Comparison of ENCODE assay signal across 8 cellular contexts in the genomic region with DNA sequence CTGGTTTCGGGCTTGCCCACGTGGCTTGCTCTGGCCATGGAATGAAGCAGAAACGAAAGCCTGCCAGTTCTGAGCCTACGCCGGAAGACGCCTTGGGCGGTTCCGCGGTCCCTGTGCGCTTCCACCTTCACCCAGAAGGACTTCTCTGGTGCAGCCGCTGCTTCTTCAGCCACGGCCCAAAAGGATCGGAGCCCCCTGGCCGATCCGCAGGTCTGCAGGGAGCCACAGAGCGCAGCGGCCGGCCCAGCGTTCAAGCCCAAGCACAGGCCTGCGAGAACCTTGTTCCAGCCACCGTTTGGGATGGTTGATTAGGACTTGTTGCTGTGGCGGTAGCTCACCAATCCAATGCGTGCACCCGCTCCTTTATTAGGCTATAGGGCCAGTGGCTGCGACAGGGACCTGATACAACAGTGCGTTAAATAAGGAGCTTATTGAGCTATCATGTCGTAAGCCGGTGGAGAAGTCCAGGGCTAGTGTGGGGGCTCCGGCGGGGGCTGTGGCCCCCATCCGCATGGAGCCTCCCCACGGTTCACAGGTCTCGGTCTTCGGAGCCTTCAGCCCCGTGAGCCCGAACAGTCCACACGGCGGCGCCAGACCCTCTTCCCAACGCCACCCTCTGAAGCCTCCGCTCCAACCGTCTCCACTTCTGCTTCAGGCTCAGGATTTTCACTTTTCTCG. TPM values are rescaled to one million over a fixed set of nuclear protein-coding genes. Genes with fewer than 3 reads are reported as not detected.
DNase-seq lines count a peak whose midpoint lies in the region; ATAC-seq lines count a peak whose summit lies in the region.

No MANE protein-coding gene starts in this region.

- WGBS in iPS DF 6.9 (ENCODE audit: insufficient coverage, insufficient read length): no CpG with 5 or more reads among the region's 43 CpGs

- H3K27me3 ChIP-seq in iPS DF 6.9 (ENCODE audit: control insufficient read depth, insufficient read depth, low read length): no peaks in the 10 kb centered on the region

- H3K4me3 ChIP-seq in GM08714 (ENCODE audit: low read length) (peak overlapping the region; percentile 25; the same call in 1 of the 2 replicates), iPS DF 6.9 (ENCODE audit: low read length) (peak overlapping the region; percentile 3; the same call in 1 of the 2 replicates)

- DNase-seq in NCI-H69 (lab: John Stamatoyannopoulos, UW): peak; percentile 10
- peak; percentile 51 to 64 for DNase-seq in activated naive CD4-positive, alpha-beta T cell treated with anti-CD3 and anti-CD28 coated beads, Interleukin-2, amount 50 U/mL, for 72 hours (ENCODE audit: low spot score in 2 of 2)
- DNase-seq in iPS DF 6.9 (ENCODE audit: low read depth, low spot score): no peak
- peak; percentile 70 for DNase-seq in stimulated activated CD4-positive, alpha-beta T cell treated with anti-CD3 and anti-CD28 coated beads, Interleukin-15, amount 100 ng/mL, for 24 hours
- DNase-seq in HPDE6-E6E7 (ENCODE audit: extremely low spot score): no peak

- peaks cover 5% of the 10 kb centered on the region for H3K4me1 ChIP-seq in iPS DF 6.9 (ENCODE audit: control insufficient read depth, insufficient read depth, low read length)

- H3K36me3 ChIP-seq in iPS DF 6.9 (ENCODE audit: control insufficient read depth, insufficient read depth, low read length): no peaks in the 10 kb centered on the region

- H3K27ac ChIP-seq in iPS DF 6.9 (ENCODE audit: low read length): no peak overlapping the region

- H3K36me3 Mint-ChIP-seq in activated naive CD4-positive, alpha-beta T cell treated with anti-CD3 and anti-CD28 coated beads, Interleukin-2, amount 50 U/mL, for 72 hours: no peaks in the 10 kb centered on the region

- peak overlapping the region; percentile 32 to 44 for H3K27ac Mint-ChIP-seq in activated naive CD4-positive, alpha-beta T cell treated with anti-CD3 and anti-CD28 coated beads, Interleukin-2, amount 50 U/mL, for 72 hours

- no peaks in the 10 kb centered on the region for H3K9me3 Mint-ChIP-seq in activated naive CD4-positive, alpha-beta T cell treated with anti-CD3 and anti-CD28 coated beads, Interleukin-2, amount 50 U/mL, for 72 hours

- ATAC-seq in activated naive CD4-positive, alpha-beta T cell treated with anti-CD3 and anti-CD28 coated beads, Interleukin-2, amount 50 U/mL, for 72 hours: peak; percentile 85 to 89
- ATAC-seq in GM21576 (IDR thresholded peaks at IDR 0.05; ENCODE audit: unreplicated experiment) (no peak), HG03095 (IDR thresholded peaks at IDR 0.05; ENCODE audit: unreplicated experiment) (no peak)

- no peaks in the 10 kb centered on the region for H3K9me3 ChIP-seq in iPS DF 6.9 (ENCODE audit: control insufficient read depth, insufficient read depth, low read length)

RNA-seq across cellular contexts. Expression of a gene that starts 10.2 kb away (rescaled TPM):
- 1 to 10 TPM; 4.6 to 6.0 TPM for total RNA-seq in activated naive CD4-positive, alpha-beta T cell treated with anti-CD3 and anti-CD28 coated beads, Interleukin-2, amount 50 U/mL, for 72 hours

RNA-seq across cellular contexts. Expression of a gene that starts 24.8 kb away (rescaled TPM):
- total RNA-seq in activated naive CD4-positive, alpha-beta T cell treated with anti-CD3 and anti-CD28 coated beads, Interleukin-2, amount 50 U/mL, for 72 hours: not detected

RNA-seq across cellular contexts. Expression of a gene that starts 36.3 kb away (rescaled TPM):
- not detected for total RNA-seq in activated naive CD4-positive, alpha-beta T cell treated with anti-CD3 and anti-CD28 coated beads, Interleukin-2, amount 50 U/mL, for 72 hours

Comparison
In these comparisons a context has a peak if more than half of its experiments do, and no peak if none do; other contexts are left out.
1. DNase-seq: peak in NCI-H69 (single experiment), activated naive CD4-positive, alpha-beta T cell treated with anti-CD3 and anti-CD28 coated beads, Interleukin-2, amount 50 U/mL, for 72 hours (2 of 2) and stimulated activated CD4-positive, alpha-beta T cell treated with anti-CD3 and anti-CD28 coated beads, Interleukin-15, amount 100 ng/mL, for 24 hours (single experiment); none in iPS DF 6.9 (single experiment) and HPDE6-E6E7 (single experiment).
2. ATAC-seq: peak in activated naive CD4-positive, alpha-beta T cell treated with anti-CD3 and anti-CD28 coated beads, Interleukin-2, amount 50 U/mL, for 72 hours (2 of 2); none in GM21576 (single experiment) and HG03095 (single experiment).